ENCODE assay signal across 12 cellular contexts in the genomic region with DNA sequence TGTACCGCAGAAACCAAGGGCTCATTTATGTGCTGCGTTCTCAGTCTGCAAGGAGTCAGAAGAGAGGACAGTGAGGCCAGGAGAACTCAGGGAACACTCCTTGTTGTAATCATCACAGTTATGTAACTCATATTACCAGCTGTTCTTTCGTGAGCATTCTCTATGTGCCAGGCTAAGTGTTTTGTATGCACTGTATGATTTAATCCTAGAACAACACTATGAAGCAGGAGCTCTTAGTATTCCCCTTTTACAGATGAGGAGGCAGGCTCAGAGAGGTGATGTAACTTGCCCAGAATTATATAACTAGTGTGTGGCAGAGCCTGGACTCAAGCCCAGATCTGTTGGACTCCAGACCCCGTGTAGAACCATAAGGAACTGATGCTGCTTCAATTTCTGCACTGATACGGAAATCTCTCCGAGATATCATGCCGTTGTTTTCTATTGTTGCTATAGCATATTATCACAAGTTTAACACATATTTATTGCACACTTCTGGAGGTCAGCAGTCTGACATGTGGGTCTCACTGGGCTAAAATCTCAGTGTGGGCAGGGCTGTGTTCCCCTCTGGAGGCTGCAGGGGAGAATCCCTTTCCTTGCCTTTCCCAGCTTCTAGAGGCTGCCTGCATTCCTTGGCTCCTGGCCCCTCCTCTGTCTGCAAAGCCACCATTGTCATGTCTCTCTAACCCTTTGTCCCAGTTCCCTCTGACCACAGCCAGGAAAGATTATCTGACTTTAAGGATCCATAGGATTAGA. TPM values are rescaled to one million over a fixed set of nuclear protein-coding genes. Genes with fewer than 3 reads are reported as not detected.
A peak's percentile ranks its signal among the peaks of the same experiment; 100 is the strongest.
DNase-seq lines count a peak whose midpoint lies in the region; ATAC-seq, FAIRE-seq and TF ChIP-seq lines count a peak whose summit lies in the region.
"Had no signal": no experiment of that assay in that cellular context is flagged by ENCODE, and none has a peak within 500 bp of the region (broad histone marks: within the 10 kb centered on the region; RNA-seq: fewer than 3 reads in every experiment).

No MANE protein-coding gene starts in this region.

- no peaks in the 10 kb centered on the region for H3K9me3 Mint-ChIP-seq in activated CD4-positive, alpha-beta memory T cell treated with anti-CD3 and anti-CD28 coated beads for 36 hours
- H3K9me3 Mint-ChIP-seq: stimulated activated memory B cell treated with anti-CD40 and anti-IgM and Interleukin-4, amounts not matched to agents 10 μg/mL and 1 μg/mL and 100 μg/mL, for 72 hours had no signal

- peaks cover 0 to 36% (median 20%) of the 10 kb centered on the region in 4 donors for H3K4me1 ChIP-seq in Peyer's patch
- H3K4me1 ChIP-seq in pancreas = peaks cover 0 to 8% (median 6%) of the 10 kb centered on the region in 3 donors
- H3K4me1 ChIP-seq in PC-9 (replicated peaks; ENCODE audit: insufficient read depth) = peaks cover 29% of the 10 kb centered on the region

- FAIRE-seq in pancreas (lab: Jason Lieb, UNC) = no peak
- FAIRE-seq: GM12891 had no signal

- peaks cover 13% of the 10 kb centered on the region for H3K27me3 Mint-ChIP-seq in activated CD4-positive, alpha-beta memory T cell treated with anti-CD3 and anti-CD28 coated beads for 36 hours

- no peak overlapping the region for H3K27ac Mint-ChIP-seq in activated CD4-positive, alpha-beta memory T cell treated with anti-CD3 and anti-CD28 coated beads for 36 hours
- H3K27ac Mint-ChIP-seq: stimulated activated memory B cell treated with anti-CD40 and anti-IgM and Interleukin-4, amounts not matched to agents 10 μg/mL and 1 μg/mL and 100 μg/mL, for 72 hours had no signal

- no peaks in the 10 kb centered on the region for H3K4me1 Mint-ChIP-seq in activated CD4-positive, alpha-beta memory T cell treated with anti-CD3 and anti-CD28 coated beads for 36 hours (ENCODE audit: low read depth)

- no TSS peak for BruUV-seq in PC-9 (replicated peaks; lab: Mats Ljungman, UMichigan)

- H2AFZ ChIP-seq in PC-9 = no peak overlapping the region

- H3K9me2 ChIP-seq in PC-9 (ENCODE audit: insufficient read depth) = no peaks in the 10 kb centered on the region

- H3K4me2 ChIP-seq in PC-9 = no peak overlapping the region

- intact Hi-C loops in pancreas (cut with DNase I) (loop anchor here in 1 of 3 donors (10.0 kb wide), 1 partner anchor 119 kb away; no protein-coding TSS in a partner anchor), PC-9 (cut with micrococcal nuclease; ENCODE audit: unreplicated experiment) (no loop called here)
- intact Hi-C loops in activated CD4-positive, alpha-beta memory T cell treated with anti-CD3 and anti-CD28 coated beads for 36 hours (cut with micrococcal nuclease) = no loop called here

- no peaks in the 10 kb centered on the region for H3K9me3 ChIP-seq in Peyer's patch
- no peaks in the 10 kb centered on the region for H3K9me3 ChIP-seq in pancreas
- H3K9me3 ChIP-seq in PC-9 (ENCODE audit: insufficient read depth, low read depth) = no peaks in the 10 kb centered on the region; the same call in 1 of the 2 replicates

- peak; percentile 56 to 76 (median 65) for ATAC-seq in pancreas

- H3K27ac ChIP-seq in Peyer's patch (peak overlapping the region in 3 of 4 donors; percentile 51 to 92 (median 84)), pancreas (peak overlapping the region in 1 of 4 donors; percentile 42), PC-9 (no peak overlapping the region)

- no peaks in the 10 kb centered on the region for H4K20me1 ChIP-seq in PC-9 (ENCODE audit: insufficient read depth)

- H3K4me3 Mint-ChIP-seq in activated CD4-positive, alpha-beta memory T cell treated with anti-CD3 and anti-CD28 coated beads for 36 hours = no peak overlapping the region
- H3K4me3 Mint-ChIP-seq: stimulated activated memory B cell treated with anti-CD40 and anti-IgM and Interleukin-4, amounts not matched to agents 10 μg/mL and 1 μg/mL and 100 μg/mL, for 72 hours had no signal

- CTCF ChIA-PET in activated CD4-positive, alpha-beta memory T cell treated with anti-CD3 and anti-CD28 coated beads for 36 hours (lab: Charles Lee) = no interaction called here
- CTCF ChIA-PET in PC-9 (lab: Charles Lee) = no interaction called here

- POLR2A ChIA-PET in activated CD4-positive, alpha-beta memory T cell treated with anti-CD3 and anti-CD28 coated beads for 36 hours (lab: Charles Lee) = no interaction called here
- POLR2A ChIA-PET in PC-9 (lab: Charles Lee; ENCODE audit: unreplicated experiment) = interaction anchor here (0.6 kb wide), 1 partner anchor 671 kb away, joined by 3 read pairs; no protein-coding TSS in a partner anchor

- WGBS in pancreas, 2 donors = 46 to 49% methylated on average over 7 of the region's 7 CpGs

- no peaks in the 10 kb centered on the region for H3K79me2 ChIP-seq in PC-9 (ENCODE audit: low read depth)

- TF ChIP-seq CTCF in Peyer's patch (IDR thresholded peaks at IDR 0.05) (no peak), fibroblast of pulmonary artery (IDR thresholded peaks at IDR 0.05; ENCODE audit: low read length, missing control alignments) (no peak), pancreas (IDR thresholded peaks at IDR 0.05) (no peak), PC-9 (conservative IDR thresholded peaks at IDR 0.05) (no peak)

- H3F3A ChIP-seq in PC-9 (ENCODE audit: insufficient read depth, low read depth) = no peaks in the 10 kb centered on the region; the same call in 1 of the 2 replicates

- no peak for TF ChIP-seq POLR2A in Peyer's patch (IDR thresholded peaks at IDR 0.05)

- H3K27me3 ChIP-seq in Peyer's patch (no peaks in the 10 kb centered on the region), pancreas (no peaks in the 10 kb centered on the region), PC-9 (ENCODE audit: insufficient read depth, low read depth) (no peaks in the 10 kb centered on the region)

- H3K4me3 ChIP-seq in Peyer's patch (peak overlapping the region in 2 of 4 donors; percentile 12 to 39), fibroblast of pulmonary artery (replicated peaks; ENCODE audit: low read depth, low read length) (no peak overlapping the region), pancreas (no peak overlapping the region), PC-9 (no peak overlapping the region)

- DNase-seq in EH (ENCODE audit: low read depth) (peak; percentile 79), Peyer's patch (peak in 1 of 3 donors; percentile 81), fibroblast of pulmonary artery (ENCODE audit: low read depth) (peak; percentile 81), pancreas (peak in 2 of 6 donors; percentile 62 to 66), PC-9 (no peak), cerebellar nuclear complex (lab: John Stamatoyannopoulos, UW) (no peak)
- DNase-seq in activated CD4-positive, alpha-beta memory T cell treated with anti-CD3 and anti-CD28 coated beads for 36 hours = no peak
- DNase-seq in stimulated activated CD4-positive, alpha-beta T cell treated with anti-CD3 and anti-CD28 coated beads, Interleukin-1b, Interleukin-23, amount 100 ng/mL, for 48 hours = no peak
- DNase-seq: C1 segment of cervical spinal cord, NCI-H2081 had no signal

- H3K36me3 ChIP-seq in Peyer's patch (no peaks in the 10 kb centered on the region), pancreas (no peaks in the 10 kb centered on the region), PC-9 (ENCODE audit: low read depth) (no peaks in the 10 kb centered on the region)

- H3K36me3 Mint-ChIP-seq in activated CD4-positive, alpha-beta memory T cell treated with anti-CD3 and anti-CD28 coated beads for 36 hours = no peaks in the 10 kb centered on the region
- H3K36me3 Mint-ChIP-seq: stimulated activated memory B cell treated with anti-CD40 and anti-IgM and Interleukin-4, amounts not matched to agents 10 μg/mL and 1 μg/mL and 100 μg/mL, for 72 hours had no signal

RNA-seq across cellular contexts. Expression of gene CD9, which starts 16.3 kb away (rescaled TPM):
- 100 to 1,000 TPM in 3 of 4 donors, 10 to 100 TPM in 1; 31.4 to 176 (median 141) TPM for total RNA-seq in Peyer's patch
- 100 to 1,000 TPM in 1 of 6 donors, 10 to 100 TPM in 5; 28.6 to 108 (median 33.8) TPM for total RNA-seq in pancreas
- polyA plus RNA-seq in pancreas = 10 to 100 TPM; 25.1 to 85.6 TPM
- total RNA-seq in activated CD4-positive, alpha-beta memory T cell treated with anti-CD3 and anti-CD28 coated beads for 36 hours = 1 to 10 TPM; 1.5 to 2.3 TPM
- 319 and 374 TPM in 2 replicates for total RNA-seq in PC-9 (2021)

RNA-seq across cellular contexts. Expression of gene VWF, which starts 59.4 kb away (rescaled TPM):
- total RNA-seq in Peyer's patch (10 to 100 TPM; 21.5 to 98.2 (median 62.7) TPM), pancreas (10 to 100 TPM; 21.8 to 53.1 (median 32.1) TPM), PC-9 (2021) (0.48 and 0.88 TPM in 2 replicates)
- 10 to 100 TPM; 15.9 to 25.6 TPM for polyA plus RNA-seq in pancreas
- not detected for total RNA-seq in activated CD4-positive, alpha-beta memory T cell treated with anti-CD3 and anti-CD28 coated beads for 36 hours

Comparison
In these comparisons a context has a peak if more than half of its experiments do, and no peak if none do; other contexts are left out.
1. DNase-seq: peak in EH (single experiment) and fibroblast of pulmonary artery (single experiment); none in activated CD4-positive, alpha-beta memory T cell treated with anti-CD3 and anti-CD28 coated beads for 36 hours (single experiment), PC-9 (0 of 2), stimulated activated CD4-positive, alpha-beta T cell treated with anti-CD3 and anti-CD28 coated beads, Interleukin-1b, Interleukin-23, amount 100 ng/mL, for 48 hours (single experiment) and cerebellar nuclear complex (0 of 2).
2. RNA of gene CD9, which starts 16.3 kb away (total RNA-seq): 319 to 374 TPM in PC-9, 31.4 to 176 TPM in Peyer's patch and 28.6 to 108 TPM in pancreas; 1.5 to 2.3 TPM in activated CD4-positive, alpha-beta memory T cell treated with anti-CD3 and anti-CD28 coated beads for 36 hours; every median in the first group is over 4 times any median in the second.
3. RNA of gene VWF, which starts 59.4 kb away (total RNA-seq): 21.5 to 98.2 TPM in Peyer's patch and 21.8 to 53.1 TPM in pancreas; 0.48 to 0.88 TPM in PC-9 and not detected in activated CD4-positive, alpha-beta memory T cell treated with anti-CD3 and anti-CD28 coated beads for 36 hours; every median in the first group is over 10 times any median in the second.